8 cellular contexts compared by ENCODE assay signal in genomic region chr14:59869381-59870255, GRCh38. TPM values are rescaled to one million over a fixed set of nuclear protein-coding genes. Genes with fewer than 3 reads are reported as not detected.
DNase-seq lines count a peak whose midpoint lies in the region; ATAC-seq, FAIRE-seq and TF ChIP-seq lines count a peak whose summit lies in the region.

No MANE protein-coding gene starts in this region.

- H3K27me3 ChIP-seq in BLaER1 (peaks cover 17% of the 10 kb centered on the region), neural cell (ENCODE audit: insufficient read depth, low read depth, low read length) (peaks cover 5% of the 10 kb centered on the region)

- H3K4me2 ChIP-seq in BLaER1 = peak overlapping the region; percentile 98
- peak overlapping the region; percentile 84 for H3K4me2 ChIP-seq in neural cell (ENCODE audit: low read length)

- H4K20me1 ChIP-seq in BLaER1 = no peaks in the 10 kb centered on the region
- no peaks in the 10 kb centered on the region for H4K20me1 ChIP-seq in neural cell (ENCODE audit: insufficient read depth)

- no peak for TF ChIP-seq EP300 in neural cell (conservative IDR thresholded peaks at IDR 0.05; ENCODE audit: poor library complexity, severe bottlenecking)

- 0 out of 2 replicates have a peak overlapping the region, but pooled peaks have one; percentile 61 for H3K27ac ChIP-seq in BLaER1
- no peak overlapping the region for H3K27ac ChIP-seq in neural cell (ENCODE audit: low read length)

- H3K9me2 ChIP-seq in neural cell (ENCODE audit: insufficient read depth, low read length) = no peaks in the 10 kb centered on the region

- TF ChIP-seq CTCF in choroid plexus epithelial cell (conservative IDR thresholded peaks at IDR 0.05; ENCODE audit: low read depth, low read length) (no peak), neural cell (IDR thresholded peaks at IDR 0.05; ENCODE audit: poor library complexity, severe bottlenecking) (no peak)

- no peak for ATAC-seq in GM21526 (IDR thresholded peaks at IDR 0.05; ENCODE audit: low FRiP score, unreplicated experiment)

- H3F3A ChIP-seq in neural cell (ENCODE audit: insufficient read depth, low read length, poor library complexity, severe bottlenecking) = no peaks in the 10 kb centered on the region

- H3K9ac ChIP-seq in BLaER1 (peak overlapping the region; percentile 77), neural cell (ENCODE audit: low read length) (peak overlapping the region; percentile 70)

- H3K79me2 ChIP-seq in neural cell (replicated peaks; ENCODE audit: insufficient read depth, low read length) = peaks cover 3% of the 10 kb centered on the region

- no peak for TF ChIP-seq RAD21 in neural cell (conservative IDR thresholded peaks at IDR 0.05)

- no peak overlapping the region for H2AFZ ChIP-seq in neural cell (ENCODE audit: low read depth, low read length)

- peaks cover 13% of the 10 kb centered on the region for H3K4me1 ChIP-seq in BLaER1

- H3K36me3 ChIP-seq in BLaER1 (no peaks in the 10 kb centered on the region), neural cell (ENCODE audit: insufficient read depth, low read length) (no peaks in the 10 kb centered on the region)

- H3K9me3 ChIP-seq in BLaER1 (no peaks in the 10 kb centered on the region), neural cell (ENCODE audit: low read length) (no peaks in the 10 kb centered on the region)

- H3K4me3 ChIP-seq in BLaER1 (peak overlapping the region; percentile 86), choroid plexus epithelial cell (ENCODE audit: low read depth, low read length) (peak overlapping the region; percentile 59), neural cell (ENCODE audit: low read length) (peak overlapping the region; percentile 77)

- FAIRE-seq in HTR-8/SVneo (lab: Jason Lieb, UNC) = peak; percentile 83

- DNase-seq in HTR-8/SVneo (ENCODE audit: insufficient read length, low spot score) (peak; percentile 26), choroid plexus epithelial cell (ENCODE audit: low read depth) (no peak), ureter (ENCODE audit: low spot score) (no peak), SKM-1 treated with dmso at 0.1 percent for 144 hours (lab: John Stamatoyannopoulos, UW; ENCODE audit: unreplicated experiment) (no peak)
- no peak for DNase-seq in activated CD8-positive, alpha-beta memory T cell treated with anti-CD3 and anti-CD28 coated beads, Interleukin-2, amount 50 U/mL, for 4 hours

TF ChIP-seq in neural cell, 6 proteins besides CTCF, POLR2A, EP300 and RAD21:
- TF ChIP-seq SMC3 (conservative IDR thresholded peaks at IDR 0.05; ENCODE audit: poor library complexity) = no peak
- TF ChIP-seq TAF1 (IDR thresholded peaks at IDR 0.05; ENCODE audit: low read depth) = no peak
- no peak for TF ChIP-seq POLR2AphosphoS5 (IDR thresholded peaks at IDR 0.05)
- TF ChIP-seq REST (IDR thresholded peaks at IDR 0.05; ENCODE audit: borderline replicate concordance) = no peak
- no peak for TF ChIP-seq MXI1 (conservative IDR thresholded peaks at IDR 0.05; ENCODE audit: poor library complexity, severe bottlenecking)
- no peak for TF ChIP-seq EZH2 (IDR thresholded peaks at IDR 0.05; ENCODE audit: borderline replicate concordance, insufficient read depth, low read length, poor library complexity, severe bottlenecking)
TF ChIP-seq in neural cell: peak in this region for 0.

RNA-seq across cellular contexts. Expression of gene RTN1, which starts 1.0 kb away (rescaled TPM):
- 1,138 and 1,179 TPM in 2 replicates for polyA plus RNA-seq in neural cell
- polyA minus RNA-seq in neural cell = 469 and 508 TPM in 2 replicates
- 5.2 TPM for total RNA-seq in ureter

RNA-seq across cellular contexts. Expression of gene LRRC9, which starts 50.3 kb away (rescaled TPM):
- polyA plus RNA-seq in neural cell = 0.40 and 1.3 TPM in 2 replicates
- 3.2 and 4.1 TPM in 2 replicates for polyA minus RNA-seq in neural cell
- 0.08 TPM for total RNA-seq in ureter
